2 cellular contexts compared by ENCODE assay signal in the genomic region with DNA sequence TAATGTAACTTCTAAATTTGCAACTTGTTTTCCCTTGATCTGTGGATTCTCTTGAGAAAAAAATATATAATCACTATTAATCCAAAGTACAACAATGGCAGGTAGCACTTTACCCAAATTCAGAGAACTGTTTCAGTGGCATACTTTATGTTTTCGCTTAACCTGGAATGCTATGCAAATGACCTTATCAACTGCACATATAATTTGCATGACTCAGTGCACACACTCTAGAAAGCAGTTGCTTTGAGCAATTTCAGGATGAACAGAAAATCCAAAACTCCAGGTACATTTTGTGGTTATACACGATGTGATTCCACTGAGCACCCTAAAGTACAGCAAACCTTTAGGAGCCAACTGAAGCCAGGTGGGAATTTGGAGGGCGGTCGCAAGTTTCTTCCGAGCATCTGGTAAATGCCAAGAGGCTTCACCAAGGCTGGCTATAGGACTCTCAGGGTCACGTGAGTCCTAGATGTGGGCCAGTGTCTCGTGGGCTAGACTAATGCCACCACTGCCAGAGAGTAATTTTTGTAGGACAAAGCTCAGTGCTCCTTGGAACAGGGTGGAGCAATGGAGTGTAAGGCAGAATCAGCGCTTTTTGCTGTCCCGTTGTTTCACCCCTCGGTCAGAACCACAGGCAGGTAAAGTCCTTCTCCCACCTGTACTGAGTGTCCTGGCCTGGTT.
TF ChIP-seq lines count a peak whose summit lies in the region.

No MANE protein-coding gene starts in this region.

TF ChIP-seq in K562, 482 proteins besides CTCF, POLR2A, EP300 and RAD21 (continued from another document):
- TF ChIP-seq ZNF311 (CRISPR knock-in tag; IDR thresholded peaks at IDR 0.05) (no peak), NFIX (CRISPR knock-in tag; IDR thresholded peaks at IDR 0.05; ENCODE audit: low read depth) (no peak), CCAR2 (IDR thresholded peaks at IDR 0.05; ENCODE audit: low read depth, low read length) (no peak)

TF ChIP-seq in HepG2, 621 proteins besides CTCF, POLR2A, EP300 and RAD21 (continued from another document):
- TF ChIP-seq, protein P1, sequence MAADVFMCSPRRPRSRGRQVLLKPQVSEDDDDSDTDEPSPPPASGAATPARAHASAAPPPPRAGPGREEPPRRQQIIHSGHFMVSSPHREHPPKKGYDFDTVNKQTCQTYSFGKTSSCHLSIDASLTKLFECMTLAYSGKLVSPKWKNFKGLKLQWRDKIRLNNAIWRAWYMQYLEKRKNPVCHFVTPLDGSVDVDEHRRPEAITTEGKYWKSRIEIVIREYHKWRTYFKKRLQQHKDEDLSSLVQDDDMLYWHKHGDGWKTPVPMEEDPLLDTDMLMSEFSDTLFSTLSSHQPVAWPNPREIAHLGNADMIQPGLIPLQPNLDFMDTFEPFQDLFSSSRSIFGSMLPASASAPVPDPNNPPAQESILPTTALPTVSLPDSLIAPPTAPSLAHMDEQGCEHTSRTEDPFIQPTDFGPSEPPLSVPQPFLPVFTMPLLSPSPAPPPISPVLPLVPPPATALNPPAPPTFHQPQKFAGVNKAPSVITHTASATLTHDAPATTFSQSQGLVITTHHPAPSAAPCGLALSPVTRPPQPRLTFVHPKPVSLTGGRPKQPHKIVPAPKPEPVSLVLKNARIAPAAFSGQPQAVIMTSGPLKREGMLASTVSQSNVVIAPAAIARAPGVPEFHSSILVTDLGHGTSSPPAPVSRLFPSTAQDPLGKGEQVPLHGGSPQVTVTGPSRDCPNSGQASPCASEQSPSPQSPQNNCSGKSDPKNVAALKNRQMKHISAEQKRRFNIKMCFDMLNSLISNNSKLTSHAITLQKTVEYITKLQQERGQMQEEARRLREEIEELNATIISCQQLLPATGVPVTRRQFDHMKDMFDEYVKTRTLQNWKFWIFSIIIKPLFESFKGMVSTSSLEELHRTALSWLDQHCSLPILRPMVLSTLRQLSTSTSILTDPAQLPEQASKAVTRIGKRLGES (CRISPR knock-in tag; IDR thresholded peaks at IDR 0.05; ENCODE audit: borderline replicate concordance) = no peak
- TF ChIP-seq ZNF562 (CRISPR knock-in tag; IDR thresholded peaks at IDR 0.05; ENCODE audit: borderline replicate concordance) (no peak), PTBP1 (IDR thresholded peaks at IDR 0.05; ENCODE audit: low read depth, low read length, poor library complexity, severe bottlenecking) (no peak), TGIF2 (CRISPR knock-in tag; IDR thresholded peaks at IDR 0.05) (no peak), MATR3 (CRISPR knock-in tag; IDR thresholded peaks at IDR 0.05) (no peak), ZFP41 (CRISPR knock-in tag; IDR thresholded peaks at IDR 0.05; ENCODE audit: borderline replicate concordance) (no peak)
- TF ChIP-seq, protein P2, sequence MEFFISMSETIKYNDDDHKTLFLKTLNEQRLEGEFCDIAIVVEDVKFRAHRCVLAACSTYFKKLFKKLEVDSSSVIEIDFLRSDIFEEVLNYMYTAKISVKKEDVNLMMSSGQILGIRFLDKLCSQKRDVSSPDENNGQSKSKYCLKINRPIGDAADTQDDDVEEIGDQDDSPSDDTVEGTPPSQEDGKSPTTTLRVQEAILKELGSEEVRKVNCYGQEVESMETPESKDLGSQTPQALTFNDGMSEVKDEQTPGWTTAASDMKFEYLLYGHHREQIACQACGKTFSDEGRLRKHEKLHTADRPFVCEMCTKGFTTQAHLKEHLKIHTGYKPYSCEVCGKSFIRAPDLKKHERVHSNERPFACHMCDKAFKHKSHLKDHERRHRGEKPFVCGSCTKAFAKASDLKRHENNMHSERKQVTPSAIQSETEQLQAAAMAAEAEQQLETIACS (CRISPR knock-in tag; IDR thresholded peaks at IDR 0.05) = no peak
- TF ChIP-seq, protein P3, sequence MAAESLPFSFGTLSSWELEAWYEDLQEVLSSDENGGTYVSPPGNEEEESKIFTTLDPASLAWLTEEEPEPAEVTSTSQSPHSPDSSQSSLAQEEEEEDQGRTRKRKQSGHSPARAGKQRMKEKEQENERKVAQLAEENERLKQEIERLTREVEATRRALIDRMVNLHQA (CRISPR knock-in tag; IDR thresholded peaks at IDR 0.05) = no peak
TF ChIP-seq in HepG2: peak in this region for 0.
